ENCODE assay signal across 25 cellular contexts in the genomic region with DNA sequence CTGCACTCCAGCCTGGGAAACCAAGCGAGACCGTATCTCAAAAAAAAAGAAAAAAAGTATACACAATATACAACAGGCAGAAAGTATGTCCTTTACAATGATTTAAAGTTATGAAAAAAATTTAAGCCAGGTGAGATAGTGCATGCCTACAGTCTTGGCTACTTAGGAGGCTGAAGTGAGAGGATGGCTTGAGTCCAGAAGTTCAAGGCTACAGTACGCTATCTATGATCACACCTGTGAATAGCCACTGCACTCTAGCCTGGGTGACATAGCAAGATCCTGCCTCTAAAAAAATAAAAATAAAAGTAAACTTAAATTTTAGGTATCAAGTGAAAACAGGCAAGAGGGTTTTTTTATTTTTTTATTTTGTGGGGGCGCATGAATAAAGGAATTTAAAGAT. TPM values are rescaled to one million over a fixed set of nuclear protein-coding genes. Genes with fewer than 3 reads are reported as not detected.
DNase-seq lines count a peak whose midpoint lies in the region; ATAC-seq, FAIRE-seq and TF ChIP-seq lines count a peak whose summit lies in the region.
"Had no signal": no experiment of that assay in that cellular context is flagged by ENCODE, and none has a peak within 500 bp of the region (broad histone marks: within the 10 kb centered on the region; RNA-seq: fewer than 3 reads in every experiment).

No MANE protein-coding gene starts in this region.

- 90 to 93% methylated on average over 4 of the region's 4 CpGs for WGBS in heart right ventricle, 2 donors

- dilution Hi-C loops in keratinocyte (cut with MboI; ENCODE audit: extremely low pct_ligation_motif_present, low sequenced_read_pairs): no loop called here

- no peak for ATAC-seq in heart right ventricle
- no peak for ATAC-seq in Right ventricle myocardium superior (ENCODE audit: poor library complexity)
- ATAC-seq in GM21447 (IDR thresholded peaks at IDR 0.05; ENCODE audit: unreplicated experiment): no peak

- H3K36me3 ChIP-seq in heart right ventricle (no peaks in the 10 kb centered on the region), adipocyte (ENCODE audit: control insufficient read depth, insufficient read depth, low read length, severe bottlenecking) (no peaks in the 10 kb centered on the region), keratinocyte (ENCODE audit: control insufficient read depth in 2 of 2, extremely low read depth in 1 of 2, insufficient read depth in 2 of 2, low read length in 2 of 2) (no peaks in the 10 kb centered on the region), subcutaneous abdominal adipose tissue (ENCODE audit: control insufficient read depth in 5 of 5, insufficient read depth in 5 of 5, low read length in 5 of 5) (no peaks in the 10 kb centered on the region)
- H3K36me3 ChIP-seq: neural progenitor cell, sigmoid colon, vagina had no signal

- H3K9me3 ChIP-seq in heart right ventricle (no peaks in the 10 kb centered on the region), adipocyte (ENCODE audit: control insufficient read depth, low read length) (no peaks in the 10 kb centered on the region), keratinocyte (ENCODE audit: control insufficient read depth, low read depth, low read length) (no peaks in the 10 kb centered on the region), subcutaneous abdominal adipose tissue (ENCODE audit: control insufficient read depth in 5 of 5, low read length in 5 of 5) (no peaks in the 10 kb centered on the region)
- H3K9me3 ChIP-seq: sigmoid colon, testis, vagina had no signal

- H3K27me3 ChIP-seq in heart right ventricle (no peaks in the 10 kb centered on the region), adipocyte (replicated peaks; ENCODE audit: control insufficient read depth, insufficient read depth, low read length) (no peaks in the 10 kb centered on the region), keratinocyte (ENCODE audit: control insufficient read depth, extremely low read depth, insufficient read depth, low read length) (no peaks in the 10 kb centered on the region), subcutaneous abdominal adipose tissue (ENCODE audit: control insufficient read depth in 5 of 5, insufficient read depth in 4 of 5, low read length in 5 of 5) (no peaks in the 10 kb centered on the region)
- H3K27me3 ChIP-seq: neural progenitor cell, sigmoid colon, testis, vagina had no signal

- no peak overlapping the region for H3K4me3 ChIP-seq in heart right ventricle
- no peak overlapping the region for H3K4me3 ChIP-seq in adipocyte (ENCODE audit: low read length)
- no peak overlapping the region for H3K4me3 ChIP-seq in keratinocyte (ENCODE audit: control insufficient read depth in 2 of 3, extremely low read depth in 1 of 3, insufficient read depth in 2 of 3, low read depth in 1 of 3, low read length in 3 of 3)
- H3K4me3 ChIP-seq in subcutaneous abdominal adipose tissue (ENCODE audit: low read depth in 1 of 5, low read length in 5 of 5): no peak overlapping the region
- H3K4me3 ChIP-seq: neural progenitor cell, sigmoid colon, testis, vagina had no signal

- no peak overlapping the region for H2AFZ ChIP-seq in keratinocyte (ENCODE audit: control insufficient read depth, low read length)
- H2AFZ ChIP-seq: neural progenitor cell had no signal

- no peaks in the 10 kb centered on the region for H3K9me1 ChIP-seq in keratinocyte (ENCODE audit: control insufficient read depth, extremely low read depth, insufficient read depth, low read length)

- H3K9ac ChIP-seq in adipocyte (ENCODE audit: low read length): peak overlapping the region; percentile 54
- no peak overlapping the region for H3K9ac ChIP-seq in keratinocyte (ENCODE audit: control insufficient read depth, extremely low read depth, insufficient read depth, low read length)
- no peak overlapping the region for H3K9ac ChIP-seq in subcutaneous abdominal adipose tissue (ENCODE audit: low read length in 5 of 5)
- H3K9ac ChIP-seq: neural progenitor cell had no signal

- H3K27ac ChIP-seq in heart right ventricle: peak overlapping the region in 6 of 10 donors; percentile 42 to 78 (median 60)
- H3K27ac ChIP-seq in keratinocyte (ENCODE audit: control insufficient read depth, insufficient read depth, low read length): no peak overlapping the region
- H3K27ac ChIP-seq in subcutaneous abdominal adipose tissue (ENCODE audit: low read depth, low read length): peak overlapping the region; percentile 50
- H3K27ac ChIP-seq: neural progenitor cell, testis, vagina had no signal

- H4K20me1 ChIP-seq in keratinocyte (ENCODE audit: control insufficient read depth, extremely low read depth, insufficient read depth, low read length): no peaks in the 10 kb centered on the region

- H3K4me1 ChIP-seq in heart right ventricle (peaks cover 0 to 32% (median 21%) of the 10 kb centered on the region in 9 donors), adipocyte (ENCODE audit: control insufficient read depth, insufficient read depth, low read length) (peaks cover 36% of the 10 kb centered on the region), keratinocyte (ENCODE audit: control insufficient read depth, extremely low read depth, insufficient read depth, low read length) (peaks cover 25% of the 10 kb centered on the region), subcutaneous abdominal adipose tissue (ENCODE audit: control insufficient read depth in 5 of 5, insufficient read depth in 5 of 5, low read length in 5 of 5) (peaks cover 6 to 29% (median 24%) of the 10 kb centered on the region in 5 donors)

- TF ChIP-seq CTCF in heart right ventricle (IDR thresholded peaks at IDR 0.05): no peak
- TF ChIP-seq CTCF in keratinocyte (optimal IDR thresholded peaks at IDR 0.05 in 1 of 3, IDR thresholded peaks at IDR 0.05 in 1 of 3, conservative IDR thresholded peaks at IDR 0.05 in 1 of 3; ENCODE audit: extremely low read depth in 1 of 3, insufficient read depth in 2 of 3, low read length in 3 of 3): no peak

- H3K79me2 ChIP-seq in keratinocyte (ENCODE audit: control insufficient read depth, insufficient read depth, low read length): peaks cover 14% of the 10 kb centered on the region

- intact Hi-C loops in heart right ventricle (cut with DNase I) (loop anchor here in 1 of 10 donors (10.0 kb wide), 1 partner anchor 55 kb away; a partner anchor contains a TSS), Right ventricle myocardium superior (cut with DNase I) (no loop called here)

- FAIRE-seq in keratinocyte (lab: Jason Lieb, UNC): no peak
- FAIRE-seq: GM12892 had no signal

- H3K4me2 ChIP-seq in keratinocyte (ENCODE audit: control insufficient read depth, extremely low read depth, insufficient read depth, low read depth, low read length): peak overlapping the region; percentile 49
- H3K4me2 ChIP-seq: neural progenitor cell had no signal

- DNase-seq in heart right ventricle: no peak
- DNase-seq in Right ventricle myocardium superior: no peak
- DNase-seq in adipocyte (ENCODE audit: low read depth): no peak
- no peak for DNase-seq in keratinocyte (ENCODE audit: low read depth, low spot score)
- DNase-seq in SHP77 (lab: John Stamatoyannopoulos, UW): no peak
- no peak for DNase-seq in activated CD4-positive, CD25-positive, alpha-beta regulatory T cell treated with anti-CD3 and anti-CD28 coated beads, Interleukin-2, amount 50 U/mL, for 72 hours
- DNase-seq: activated gamma-delta T cell; activated T-cell treated with anti-CD3 and anti-CD28 coated beads, Interleukin-2, amount 50 U/mL, for 1 hour; CD4-positive, alpha-beta memory T cell; NCI-H187; NCI-H526; NK-92 treated with Interleukin-12 subunit alpha and Interleukin-12 subunit beta, amount 100 ng/mL, for 24 hours; stimulated activated naive CD4-positive, alpha-beta T cell treated with Interleukin-2 at 50 U/mL for 16 hours had no signal

RNA-seq across cellular contexts. Expression of a gene that starts 3.1 kb away (rescaled TPM):
- total RNA-seq in heart right ventricle: 10 to 100 TPM in 3 of 10 donors, 1 to 10 TPM in 7; 5.3 to 16.0 (median 8.3) TPM
- polyA plus RNA-seq in heart right ventricle: 10 to 100 TPM in 1 of 2 donors, 1 to 10 TPM in 1; 8.2 to 13.1 TPM
- 7.9 TPM for total RNA-seq in Right ventricle myocardium superior
- 21.0 to 42.8 TPM (median 42.4 TPM) in 3 replicates for polyA plus RNA-seq in keratinocyte
- polyA plus RNA-seq in keratinocyte (2011; ENCODE audit: low read depth): 47.0 TPM
- 22.2 and 37.8 TPM in 2 replicates for polyA plus RNA-seq in keratinocyte (2011; cell fraction: cytosol; rRNA removed)
- 22.5 and 30.4 TPM in 2 replicates for polyA plus RNA-seq in keratinocyte (2011; cell fraction: nucleus; rRNA removed)
- 12.5 and 33.3 TPM in 2 replicates for polyA plus RNA-seq in keratinocyte (2012; ENCODE audit: low replicate concordance)
- 17.3 to 74.2 TPM (median 19.2 TPM) in 3 replicates for polyA minus RNA-seq in keratinocyte
- 18.4 TPM for polyA minus RNA-seq in keratinocyte (2011; cell fraction: cytosol; rRNA and poly(A)+ RNA removed)
- polyA minus RNA-seq in keratinocyte (2011; cell fraction: nucleus; rRNA and poly(A)+ RNA removed): 9.4 and 21.8 TPM in 2 replicates

RNA-seq across cellular contexts. Expression of a gene that starts 21.4 kb away (rescaled TPM):
- total RNA-seq in heart right ventricle (1 to 10 TPM in 2 of 10 donors, under 1 TPM in 8; 0.08 to 1.3 (median 0.71) TPM), Right ventricle myocardium superior (5.9 TPM)
- polyA plus RNA-seq in heart right ventricle (1 to 10 TPM in 1 of 2 donors, under 1 TPM in 1; 0.16 to 2.7 TPM), keratinocyte (0.12 to 0.68 TPM (median 0.12 TPM) in 3 replicates)
- 0.05 TPM for polyA plus RNA-seq in keratinocyte (2011; ENCODE audit: low read depth)
- polyA plus RNA-seq in keratinocyte (2011; cell fraction: cytosol; rRNA removed): 0.09 and 0.60 TPM in 2 replicates
- 0.97 and 1.1 TPM in 2 replicates for polyA plus RNA-seq in keratinocyte (2011; cell fraction: nucleus; rRNA removed)
- 0.28 and 1.6 TPM in 2 replicates for polyA plus RNA-seq in keratinocyte (2012; ENCODE audit: low replicate concordance)
- 0.26 to 1.2 TPM (median 0.64 TPM) in 3 replicates for polyA minus RNA-seq in keratinocyte
- polyA minus RNA-seq in keratinocyte (2011; cell fraction: cytosol; rRNA and poly(A)+ RNA removed): 0.19 TPM
- polyA minus RNA-seq in keratinocyte (2011; cell fraction: nucleus; rRNA and poly(A)+ RNA removed): 0.54 and 0.74 TPM in 2 replicates

RNA-seq across cellular contexts. Expression of a gene that starts 26.2 kb away (rescaled TPM):
- 100 to 1,000 TPM in 7 of 10 donors, 10 to 100 TPM in 3; 71.1 to 143 (median 109) TPM for total RNA-seq in heart right ventricle
- 10 to 100 TPM; 42.2 to 44.4 TPM for polyA plus RNA-seq in heart right ventricle
- total RNA-seq in Right ventricle myocardium superior: 90.8 TPM
- 13.0 to 18.1 TPM (median 14.2 TPM) in 3 replicates for polyA plus RNA-seq in keratinocyte
- polyA plus RNA-seq in keratinocyte (2011; ENCODE audit: low read depth): 1.3 TPM
- 8.5 and 9.2 TPM in 2 replicates for polyA plus RNA-seq in keratinocyte (2011; cell fraction: cytosol; rRNA removed)
- 22.2 and 24.6 TPM in 2 replicates for polyA plus RNA-seq in keratinocyte (2011; cell fraction: nucleus; rRNA removed)
- polyA plus RNA-seq in keratinocyte (2012; ENCODE audit: low replicate concordance): 2.2 and 11.4 TPM in 2 replicates
- polyA minus RNA-seq in keratinocyte: 13.9 to 17.1 TPM (median 15.0 TPM) in 3 replicates
- polyA minus RNA-seq in keratinocyte (2011; cell fraction: cytosol; rRNA and poly(A)+ RNA removed): 13.2 TPM
- polyA minus RNA-seq in keratinocyte (2011; cell fraction: nucleus; rRNA and poly(A)+ RNA removed): 11.8 and 20.4 TPM in 2 replicates

RNA-seq across cellular contexts. Expression of a gene that starts 28.5 kb away (rescaled TPM):
- total RNA-seq in heart right ventricle: not detected
- polyA plus RNA-seq in heart right ventricle: not detected
- not detected for total RNA-seq in Right ventricle myocardium superior
- polyA plus RNA-seq in keratinocyte: not detected in 3 replicates
- polyA plus RNA-seq in keratinocyte (2011; ENCODE audit: low read depth): not detected
- not detected in 2 replicates for polyA plus RNA-seq in keratinocyte (2011; cell fraction: cytosol; rRNA removed)
- polyA plus RNA-seq in keratinocyte (2011; cell fraction: nucleus; rRNA removed): not detected in 2 replicates
- polyA plus RNA-seq in keratinocyte (2012; ENCODE audit: low replicate concordance): not detected in 2 replicates
- polyA minus RNA-seq in keratinocyte: not detected in 3 replicates
- polyA minus RNA-seq in keratinocyte (2011; cell fraction: cytosol; rRNA and poly(A)+ RNA removed): not detected
- not detected in 2 replicates for polyA minus RNA-seq in keratinocyte (2011; cell fraction: nucleus; rRNA and poly(A)+ RNA removed)
- total RNA-seq: A172; activated CD8-positive, alpha-beta memory T cell treated with anti-CD3 and anti-CD28 coated beads for 36 hours; CD4-positive, alpha-beta memory T cell; LHCN-M2; lung microvascular endothelial cell; SK-MEL-5; testis had no signal
- polyA plus RNA-seq: CD4-positive, alpha-beta memory T cell had no signal

RNA-seq across cellular contexts. Expression of a gene that starts 38.6 kb away (rescaled TPM):
- total RNA-seq in heart right ventricle (100 to 1,000 TPM; 113 to 190 (median 151) TPM), Right ventricle myocardium superior (155 TPM)
- polyA plus RNA-seq in heart right ventricle (10 to 100 TPM; 13.0 to 97.4 TPM), keratinocyte (6.3 to 9.6 TPM (median 7.4 TPM) in 3 replicates)
- polyA plus RNA-seq in keratinocyte (2011; ENCODE audit: low read depth): 32.3 TPM
- polyA plus RNA-seq in keratinocyte (2011; cell fraction: cytosol; rRNA removed): 7.6 and 13.9 TPM in 2 replicates
- polyA plus RNA-seq in keratinocyte (2011; cell fraction: nucleus; rRNA removed): 105 and 122 TPM in 2 replicates
- polyA plus RNA-seq in keratinocyte (2012; ENCODE audit: low replicate concordance): 22.8 and 85.9 TPM in 2 replicates
- 27.3 to 109 TPM (median 58.7 TPM) in 3 replicates for polyA minus RNA-seq in keratinocyte
- 16.5 TPM for polyA minus RNA-seq in keratinocyte (2011; cell fraction: cytosol; rRNA and poly(A)+ RNA removed)
- polyA minus RNA-seq in keratinocyte (2011; cell fraction: nucleus; rRNA and poly(A)+ RNA removed): 44.7 and 58.6 TPM in 2 replicates
